ENCODE assay signal across 8 cellular contexts in the genomic region with DNA sequence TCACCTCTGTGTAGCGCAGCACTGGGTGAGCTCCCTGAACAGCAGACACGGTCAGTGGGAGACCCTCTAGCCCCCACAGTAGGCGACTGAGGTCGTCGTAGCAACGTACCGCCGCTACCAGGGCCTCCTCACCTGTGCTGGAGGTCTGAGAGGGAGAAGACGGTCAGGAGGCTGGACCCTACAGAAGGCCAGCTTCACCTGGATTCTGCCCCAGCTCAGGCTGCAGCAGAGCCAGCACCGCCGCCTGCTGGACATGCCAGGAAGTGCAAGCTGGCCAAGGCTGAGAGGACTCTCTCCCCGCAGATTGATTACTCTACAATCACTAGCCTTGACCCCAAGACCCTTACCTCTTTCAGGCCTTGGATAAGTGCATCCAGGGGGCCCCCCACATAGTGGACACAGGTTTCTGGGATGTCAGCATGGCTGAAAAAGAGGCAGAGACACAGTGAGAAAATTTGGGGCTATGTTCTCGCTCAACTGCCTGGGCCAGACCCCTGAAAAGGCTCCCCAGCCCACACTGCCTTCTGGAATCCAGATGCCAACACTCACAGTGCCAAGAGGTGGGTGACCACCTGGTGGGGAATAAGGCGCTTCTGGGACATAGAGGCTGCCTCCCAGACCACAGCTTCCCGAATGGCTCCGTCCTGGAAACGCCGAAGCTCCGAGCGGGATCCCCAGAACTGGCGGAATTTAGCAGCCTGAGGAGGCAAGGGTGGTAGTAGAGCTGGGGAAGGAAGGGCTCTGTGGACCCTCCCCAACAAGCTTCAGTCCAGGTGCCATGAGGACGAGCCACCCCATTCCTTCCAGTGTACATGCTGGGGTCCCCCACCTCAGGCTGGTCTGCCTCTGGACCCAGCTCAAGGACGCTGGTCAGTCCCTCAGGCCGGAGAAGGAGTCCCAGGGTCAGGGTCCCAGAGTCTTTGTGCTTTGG. TPM values are rescaled to one million over a fixed set of nuclear protein-coding genes. Genes with fewer than 3 reads are reported as not detected.
DNase-seq lines count a peak whose midpoint lies in the region; ATAC-seq and TF ChIP-seq lines count a peak whose summit lies in the region.

No MANE protein-coding gene starts in this region.

- H3K36me3 Mint-ChIP-seq in activated T-helper 2 cell treated with anti-CD3 and anti-CD28 coated beads, Interferon-gamma antibody, Interleukin-2, Interleukin-4, amounts not matched to agents 10 μg/mL and 5 μg/mL and 100 μg/mL, durations not matched to agents 14 hours and 24 hours and 36 hours (ENCODE audit: low read depth), result peaks cover 95% of the 10 kb centered on the region

- H3K27ac ChIP-seq in gastroesophageal sphincter (no peak overlapping the region), prostate gland (no peak overlapping the region)

- no peaks in the 10 kb centered on the region for H3K9me3 ChIP-seq in gastroesophageal sphincter
- no peaks in the 10 kb centered on the region for H3K9me3 ChIP-seq in prostate gland

- ATAC-seq in gastroesophageal sphincter (peak; percentile 58), HG03457 (IDR thresholded peaks at IDR 0.05; ENCODE audit: unreplicated experiment) (no peak)

- H3K4me3 ChIP-seq in gastroesophageal sphincter (no peak overlapping the region), prostate gland (no peak overlapping the region)

- H3K4me1 ChIP-seq in gastroesophageal sphincter (peaks cover 0 to 3% (median 0%) of the 10 kb centered on the region in 3 donors), prostate gland (replicated peaks) (peaks cover 3% of the 10 kb centered on the region)

- DNase-seq in ACHN (peak; percentile 46), GM13977 (ENCODE audit: low spot score) (peak; percentile 81), OCI-M1 (lab: John Stamatoyannopoulos, UW) (peak; percentile 71), prostate gland (ENCODE audit: low spot score) (peak; percentile 64), DMS79 treated with DMSO at 0.1 percent for 48 hours (lab: John Stamatoyannopoulos, UW) (no peak)
- DNase-seq in activated T-helper 2 cell treated with anti-CD3 and anti-CD28 coated beads, Interferon-gamma antibody, Interleukin-2, Interleukin-4, amounts not matched to agents 10 μg/mL and 5 μg/mL and 100 μg/mL, durations not matched to agents 14 hours and 24 hours and 36 hours (ENCODE audit: low spot score), result peak; percentile 60

- no peak overlapping the region for H3K27ac Mint-ChIP-seq in activated T-helper 2 cell treated with anti-CD3 and anti-CD28 coated beads, Interferon-gamma antibody, Interleukin-2, Interleukin-4, amounts not matched to agents 10 μg/mL and 5 μg/mL and 100 μg/mL, durations not matched to agents 14 hours and 24 hours and 36 hours

- H3K27me3 Mint-ChIP-seq in activated T-helper 2 cell treated with anti-CD3 and anti-CD28 coated beads, Interferon-gamma antibody, Interleukin-2, Interleukin-4, amounts not matched to agents 10 μg/mL and 5 μg/mL and 100 μg/mL, durations not matched to agents 14 hours and 24 hours and 36 hours (ENCODE audit: low read depth), result no peaks in the 10 kb centered on the region

- H3K4me1 Mint-ChIP-seq in activated T-helper 2 cell treated with anti-CD3 and anti-CD28 coated beads, Interferon-gamma antibody, Interleukin-2, Interleukin-4, amounts not matched to agents 10 μg/mL and 5 μg/mL and 100 μg/mL, durations not matched to agents 14 hours and 24 hours and 36 hours (ENCODE audit: low read depth), result peaks cover 8% of the 10 kb centered on the region

- TF ChIP-seq CTCF in GM13977 (IDR thresholded peaks at IDR 0.05; ENCODE audit: extremely low read depth, insufficient read depth, missing control alignments), result peak; percentile 96
- peak in 3 of 4 experiments; percentile 87 to 94 (median 90) for TF ChIP-seq CTCF in gastroesophageal sphincter (IDR thresholded peaks at IDR 0.05)
- TF ChIP-seq CTCF in prostate gland (IDR thresholded peaks at IDR 0.05), result peak; percentile 89 to 98 (median 94)

- H3K27me3 ChIP-seq in gastroesophageal sphincter, result no peaks in the 10 kb centered on the region
- H3K27me3 ChIP-seq in prostate gland (replicated peaks; ENCODE audit: insufficient read depth), result no peaks in the 10 kb centered on the region

- TF ChIP-seq EP300 in gastroesophageal sphincter (IDR thresholded peaks at IDR 0.05), result no peak

- WGBS in gastroesophageal sphincter (ENCODE audit: low coverage in 1 of 2), 2 donors, result 89% methylated on average over 11 of the region's 24 CpGs; no CpG with 5 or more reads in 1 of the 2 donors
- WGBS in prostate gland, result 77% methylated on average over 23 of the region's 24 CpGs

- H3K36me3 ChIP-seq in gastroesophageal sphincter (peaks cover 0 to 100% of the 10 kb centered on the region in 2 donors), prostate gland (peaks cover 28 to 37% of the 10 kb centered on the region in 2 donors)

- intact Hi-C loops in activated T-helper 2 cell treated with anti-CD3 and anti-CD28 coated beads, Interferon-gamma antibody, Interleukin-2, Interleukin-4, amounts not matched to agents 10 μg/mL and 5 μg/mL and 100 μg/mL, durations not matched to agents 14 hours and 24 hours and 36 hours (cut with micrococcal nuclease), result loop anchor here (1.0 to 2.0 kb wide), 2 partner anchors 64 to 92 kb away; no protein-coding TSS in a partner anchor
- intact Hi-C loops in prostate gland (cut with DNase I), result loop anchor here (5.0 kb wide), 2 partner anchors 90 to 180 kb away; no protein-coding TSS in a partner anchor

- in situ Hi-C loops in ACHN (cut with HindIII; ENCODE audit: low pct_ligation_motif_present, low pct_unique_long_range_greater_than_20kb, low sequenced_read_pairs), result no loop called here
- in situ Hi-C loops in GM13977 (cut with MboI; ENCODE audit: low pct_unique_long_range_greater_than_20kb, low sequenced_read_pairs, unreplicated experiment), result no loop called here

- TF ChIP-seq POLR2A in gastroesophageal sphincter (IDR thresholded peaks at IDR 0.05) (no peak), prostate gland (IDR thresholded peaks at IDR 0.05) (no peak)

- no peaks in the 10 kb centered on the region for H3K9me3 Mint-ChIP-seq in activated T-helper 2 cell treated with anti-CD3 and anti-CD28 coated beads, Interferon-gamma antibody, Interleukin-2, Interleukin-4, amounts not matched to agents 10 μg/mL and 5 μg/mL and 100 μg/mL, durations not matched to agents 14 hours and 24 hours and 36 hours

- no peak overlapping the region for H3K4me3 Mint-ChIP-seq in activated T-helper 2 cell treated with anti-CD3 and anti-CD28 coated beads, Interferon-gamma antibody, Interleukin-2, Interleukin-4, amounts not matched to agents 10 μg/mL and 5 μg/mL and 100 μg/mL, durations not matched to agents 14 hours and 24 hours and 36 hours (ENCODE audit: low read depth)

RNA-seq across cellular contexts. Expression of gene NOL6, which starts 6.9 kb away (rescaled TPM):
- 61.9 and 65.3 TPM in 2 replicates for total RNA-seq in activated T-helper 2 cell treated with anti-CD3 and anti-CD28 coated beads, Interferon-gamma antibody, Interleukin-2, Interleukin-4, amounts not matched to agents 10 μg/mL and 5 μg/mL and 100 μg/mL, durations not matched to agents 14 hours and 24 hours and 36 hours
- total RNA-seq in gastroesophageal sphincter (10 to 100 TPM in 3 of 4 donors, 1 to 10 TPM in 1; 9.0 to 21.4 (median 16.1) TPM), prostate gland (10 to 100 TPM; 28.6 to 30.9 TPM)

RNA-seq across cellular contexts. Expression of gene AQP3, which starts 19.4 kb away (rescaled TPM):
- total RNA-seq in activated T-helper 2 cell treated with anti-CD3 and anti-CD28 coated beads, Interferon-gamma antibody, Interleukin-2, Interleukin-4, amounts not matched to agents 10 μg/mL and 5 μg/mL and 100 μg/mL, durations not matched to agents 14 hours and 24 hours and 36 hours, result 2.1 TPM in 2 replicates
- total RNA-seq in gastroesophageal sphincter, result 100 to 1,000 TPM in 1 of 4 donors, 10 to 100 TPM in 2, 1 to 10 TPM in 1; 3.9 to 100 (median 15.5) TPM
- total RNA-seq in prostate gland, result 100 to 1,000 TPM; 200 to 327 TPM

RNA-seq across cellular contexts. Expression of gene ANKRD18B, which starts 57.2 kb away (rescaled TPM):
- total RNA-seq in activated T-helper 2 cell treated with anti-CD3 and anti-CD28 coated beads, Interferon-gamma antibody, Interleukin-2, Interleukin-4, amounts not matched to agents 10 μg/mL and 5 μg/mL and 100 μg/mL, durations not matched to agents 14 hours and 24 hours and 36 hours, result 1.6 and 2.6 TPM in 2 replicates
- total RNA-seq in gastroesophageal sphincter (under 1 TPM in 1 of 4 donors, not detected in 3; 0.10 TPM), prostate gland (10 to 100 TPM in 1 of 2 donors, 1 to 10 TPM in 1; 3.4 to 21.6 TPM)
